ENCODE assay signal across 15 cellular contexts in the genomic region with DNA sequence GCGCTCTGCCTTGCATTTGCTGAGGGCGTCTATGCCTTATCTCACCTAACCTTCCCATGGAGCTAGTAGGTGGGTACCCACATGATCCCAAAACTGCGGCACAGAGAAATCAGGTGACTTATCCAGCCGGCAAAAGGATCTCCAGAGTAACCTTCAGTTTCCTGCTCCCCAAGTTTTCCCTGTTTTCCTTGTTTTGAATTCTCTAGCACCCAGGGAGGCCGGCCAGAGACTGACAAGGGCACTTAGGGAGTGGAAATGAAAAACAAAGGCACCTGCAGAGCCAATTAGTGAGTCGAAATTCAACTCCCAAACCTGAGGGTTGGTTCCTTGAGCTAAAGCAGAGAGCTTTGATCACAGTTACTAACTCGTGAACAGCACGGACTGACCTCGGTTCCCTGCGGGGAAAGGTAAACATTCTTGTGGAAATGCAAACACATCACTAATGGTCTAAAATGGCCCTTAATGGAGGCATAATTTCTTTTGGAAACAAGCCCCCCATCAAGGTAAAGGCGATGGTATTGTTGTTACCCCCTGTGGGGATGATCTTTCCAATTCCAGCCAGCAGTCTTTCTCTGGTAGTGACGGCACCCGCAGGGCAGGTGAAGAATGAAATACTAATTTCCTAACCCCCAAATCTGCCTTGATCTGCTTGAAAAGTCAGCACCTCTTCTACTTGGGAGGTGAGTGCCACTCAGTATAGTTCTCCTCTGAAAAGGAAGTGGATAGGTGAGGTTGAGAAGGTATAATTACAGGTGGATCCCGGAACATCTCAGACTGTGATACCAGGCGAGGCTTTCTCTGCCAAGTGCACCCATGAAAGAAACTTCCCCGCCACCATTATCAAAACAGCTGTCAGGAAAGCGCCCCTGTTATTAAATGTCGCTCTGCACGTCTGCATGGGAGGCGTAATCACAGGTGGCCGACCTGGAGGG.
DNase-seq lines count a peak whose midpoint lies in the region; ATAC-seq and TF ChIP-seq lines count a peak whose summit lies in the region.
"Had no signal": no experiment of that assay in that cellular context is flagged by ENCODE, and none has a peak within 500 bp of the region (broad histone marks: within the 10 kb centered on the region; RNA-seq: fewer than 3 reads in every experiment).

No MANE protein-coding gene starts in this region.

- DNase-seq in NCI-H2107 treated with DMSO at 0.1 percent for 48 hours (lab: John Stamatoyannopoulos, UW; ENCODE audit: unreplicated experiment) (peak; percentile 97), stomach (no peak), amygdala (lab: John Stamatoyannopoulos, UW) (no peak)
- DNase-seq: activated CD4-positive, alpha-beta T cell treated with anti-CD3 and anti-CD28 coated beads, Interleukin-2, amount 50 U/mL, for 1 hour; aorta; NCI-H526; stimulated activated CD4-positive, alpha-beta T cell treated with anti-CD3 and anti-CD28 coated beads, Interleukin-4, amount 100 ng/mL, for 4 hours had no signal

- H3K27ac ChIP-seq in HUES64 (ENCODE audit: low read depth, low read length) (no peak overlapping the region; the same call in 1 of the 2 replicates), parathyroid adenoma (no peak overlapping the region), stomach (no peak overlapping the region)
- H3K27ac ChIP-seq: BLaER1 treated with 17β-estradiol and CSF1 and Interleukin-3, amounts not matched to agents 10 nM and 100 nM had no signal

- TF ChIP-seq POLR2A in stomach (IDR thresholded peaks at IDR 0.05): no peak

- H3K9ac ChIP-seq in HUES64 (ENCODE audit: low read depth, low read length): no peak overlapping the region
- no peak overlapping the region for H3K9ac ChIP-seq in endocrine pancreas (ENCODE audit: control insufficient read depth, insufficient read depth, low read length)
- no peak overlapping the region for H3K9ac ChIP-seq in parathyroid adenoma
- H3K9ac ChIP-seq: BLaER1 treated with 17β-estradiol and CSF1 and Interleukin-3, amounts not matched to agents 10 nM and 100 nM had no signal

- 2% methylated on average over 21 of the region's 21 CpGs for WGBS in HUES64
- WGBS in stomach, 5 donors: 23 to 48% (median 30%) methylated on average over 21 of the region's 21 CpGs

- peaks cover 100% of the 10 kb centered on the region for H3K27me3 ChIP-seq in HUES64 (ENCODE audit: insufficient read depth, low read length)
- no peaks in the 10 kb centered on the region for H3K27me3 ChIP-seq in endocrine pancreas (ENCODE audit: control insufficient read depth, insufficient read depth, low read length)
- H3K27me3 ChIP-seq in parathyroid adenoma (ENCODE audit: control insufficient read depth, insufficient read depth, low read length): no peaks in the 10 kb centered on the region
- no peaks in the 10 kb centered on the region for H3K27me3 ChIP-seq in stomach
- H3K27me3 ChIP-seq: BLaER1 treated with 17β-estradiol and CSF1 and Interleukin-3, amounts not matched to agents 10 nM and 100 nM had no signal

- H3K4me1 ChIP-seq in HUES64 (ENCODE audit: insufficient read depth, low read length) (peaks cover 15% of the 10 kb centered on the region), endocrine pancreas (ENCODE audit: control insufficient read depth, insufficient read depth, low read length) (no peaks in the 10 kb centered on the region), parathyroid adenoma (no peaks in the 10 kb centered on the region), stomach (peaks cover 0 to 6% (median 0%) of the 10 kb centered on the region in 4 donors)
- H3K4me1 ChIP-seq: BLaER1 treated with 17β-estradiol and CSF1 and Interleukin-3, amounts not matched to agents 10 nM and 100 nM had no signal

- no peak for TF ChIP-seq EP300 in stomach (IDR thresholded peaks at IDR 0.05)

- H3K4me3 ChIP-seq in HUES64 (ENCODE audit: low read length) (peak overlapping the region; percentile 20; the same call in 1 of the 2 replicates), endocrine pancreas (ENCODE audit: control insufficient read depth, insufficient read depth, low read length) (peak overlapping the region; percentile 35), parathyroid adenoma (ENCODE audit: low read depth, low read length) (no peak overlapping the region), stomach (no peak overlapping the region)
- H3K4me3 ChIP-seq: BLaER1 treated with 17β-estradiol and CSF1 and Interleukin-3, amounts not matched to agents 10 nM and 100 nM had no signal

- ATAC-seq in GM18873 (IDR thresholded peaks at IDR 0.05; ENCODE audit: low FRiP score, unreplicated experiment): no peak
- ATAC-seq in GM21447 (IDR thresholded peaks at IDR 0.05; ENCODE audit: unreplicated experiment): no peak
- ATAC-seq: Right ventricle myocardium inferior; stimulated activated memory B cell treated with anti-CD40 and anti-IgM and Interleukin-4, amounts not matched to agents 10 μg/mL and 1 μg/mL and 100 μg/mL, for 72 hours had no signal

- H3K79me2 ChIP-seq in parathyroid adenoma: no peaks in the 10 kb centered on the region

- no peak overlapping the region for H3K4me2 ChIP-seq in parathyroid adenoma (ENCODE audit: low read length)
- H3K4me2 ChIP-seq: BLaER1 treated with 17β-estradiol and CSF1 and Interleukin-3, amounts not matched to agents 10 nM and 100 nM had no signal

- intact Hi-C loops in stomach (cut with DNase I; ENCODE audit: low total_unique reads): no loop called here

- H2AFZ ChIP-seq in parathyroid adenoma: peak overlapping the region; percentile 42

- TF ChIP-seq CTCF in parathyroid adenoma (IDR thresholded peaks at IDR 0.05) (no peak), stomach (IDR thresholded peaks at IDR 0.05) (no peak)

- H3K36me3 ChIP-seq in HUES64 (ENCODE audit: insufficient read depth, low read length) (no peaks in the 10 kb centered on the region), endocrine pancreas (ENCODE audit: control insufficient read depth, insufficient read depth, low read length) (no peaks in the 10 kb centered on the region), parathyroid adenoma (ENCODE audit: control insufficient read depth, insufficient read depth, low read length) (no peaks in the 10 kb centered on the region), stomach (no peaks in the 10 kb centered on the region)
- H3K36me3 ChIP-seq: BLaER1 treated with 17β-estradiol and CSF1 and Interleukin-3, amounts not matched to agents 10 nM and 100 nM had no signal

- H3K9me3 ChIP-seq in HUES64 (ENCODE audit: insufficient read depth, low read depth, low read length): no peaks in the 10 kb centered on the region
- no peaks in the 10 kb centered on the region for H3K9me3 ChIP-seq in endocrine pancreas (ENCODE audit: control insufficient read depth, low read length)
- no peaks in the 10 kb centered on the region for H3K9me3 ChIP-seq in parathyroid adenoma (ENCODE audit: control insufficient read depth, low read length)
- no peaks in the 10 kb centered on the region for H3K9me3 ChIP-seq in stomach
- H3K9me3 ChIP-seq: BLaER1 treated with 17β-estradiol and CSF1 and Interleukin-3, amounts not matched to agents 10 nM and 100 nM had no signal

Comparison
In these comparisons a context has a peak if more than half of its experiments do, and no peak if none do; other contexts are left out.
1. H3K4me3 ChIP-seq: peak in HUES64 (single experiment) and endocrine pancreas (single experiment); none in parathyroid adenoma (single experiment) and stomach (0 of 4).